8 cellular contexts compared by ENCODE assay signal in genomic region chr12:118376089-118377004, GRCh38. TPM values are rescaled to one million over a fixed set of nuclear protein-coding genes. Genes with fewer than 3 reads are reported as not detected.
DNase-seq lines count a peak whose midpoint lies in the region; ATAC-seq and TF ChIP-seq lines count a peak whose summit lies in the region.

A gene with protein sequence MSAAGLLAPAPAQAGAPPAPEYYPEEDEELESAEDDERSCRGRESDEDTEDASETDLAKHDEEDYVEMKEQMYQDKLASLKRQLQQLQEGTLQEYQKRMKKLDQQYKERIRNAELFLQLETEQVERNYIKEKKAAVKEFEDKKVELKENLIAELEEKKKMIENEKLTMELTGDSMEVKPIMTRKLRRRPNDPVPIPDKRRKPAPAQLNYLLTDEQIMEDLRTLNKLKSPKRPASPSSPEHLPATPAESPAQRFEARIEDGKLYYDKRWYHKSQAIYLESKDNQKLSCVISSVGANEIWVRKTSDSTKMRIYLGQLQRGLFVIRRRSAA (plus strand): TSS chr12:118376555. CDS start chr12:118376692, 137 bp downstream.

- intact Hi-C loops in lower leg skin (cut with DNase I; ENCODE audit: low total_unique reads) = no loop called here

- WGBS in lower leg skin, 2 donors = 1% methylated on average over 28 to 46 of the region's 102 CpGs

- peak within 1 kb of the TSS; percentile 97 for H3K27ac ChIP-seq in HL-60 (replicated peaks)

- ATAC-seq in HG03520 (IDR thresholded peaks at IDR 0.05; ENCODE audit: unreplicated experiment) = no peak

- TF ChIP-seq POLR2A in lower leg skin (IDR thresholded peaks at IDR 0.05) = no peak

- in situ Hi-C loops in GM13976 (cut with MboI; ENCODE audit: low sequenced_read_pairs, unreplicated experiment) = loop anchor here (10.0 kb wide), 1 partner anchor 502 kb away; no protein-coding TSS in a partner anchor

- no peaks in the 10 kb centered on the region for H3K27me3 ChIP-seq in HL-60 (ENCODE audit: insufficient read depth, poor library complexity, severe bottlenecking)

- TF ChIP-seq CTCF in GM13976 (IDR thresholded peaks at IDR 0.05; ENCODE audit: borderline replicate concordance, control extremely low read depth, extremely low read depth, insufficient read depth, missing control alignments) = peak; percentile 96
- TF ChIP-seq CTCF in HL-60 (IDR thresholded peaks at IDR 0.05; ENCODE audit: insufficient read depth, low read length) = peak; percentile 95
- TF ChIP-seq CTCF in lower leg skin (IDR thresholded peaks at IDR 0.05) = peak in 2 of 3 donors; percentile 43 to 99

- H3K4me3 ChIP-seq in HL-60 (replicated peaks; ENCODE audit: insufficient read depth, low read length) = peak within 1 kb of the TSS; percentile 76
- H3K4me3 ChIP-seq in lower leg skin (ENCODE audit: low read depth, poor library complexity, severe bottlenecking) = peak within 1 kb of the TSS; percentile 98

- DNase-seq in GM13976 (ENCODE audit: low spot score) = peak; percentile 88
- peak; percentile 66 to 90 for DNase-seq in HL-60 (ENCODE audit: low read depth in 1 of 2, low spot score in 1 of 2)
- DNase-seq in NK-92 (lab: John Stamatoyannopoulos, UW; ENCODE audit: unreplicated experiment) = peak; percentile 55
- DNase-seq in activated CD8-positive, alpha-beta memory T cell treated with anti-CD3 and anti-CD28 coated beads for 1 hour (ENCODE audit: extremely low read depth in 1 of 2, low read depth in 1 of 2) = peak; percentile 79 to 89
- peak; percentile 98 for DNase-seq in ecto neural progenitor cell (ENCODE audit: low spot score)
- peak; percentile 94 to 99 for DNase-seq in lower leg skin (ENCODE audit: low spot score in 2 of 2)
- peak; percentile 89 to 93 for DNase-seq in stimulated activated CD4-positive, alpha-beta T cell treated with anti-CD3 and anti-CD28 coated beads, Interleukin-4, amount 100 ng/mL, for 4 hours

RNA-seq across cellular contexts. Expression of the gene that starts here (rescaled TPM):
- total RNA-seq in lower leg skin = 10 to 100 TPM; 33.9 to 85.0 (median 68.9) TPM
